In the genomic region with DNA sequence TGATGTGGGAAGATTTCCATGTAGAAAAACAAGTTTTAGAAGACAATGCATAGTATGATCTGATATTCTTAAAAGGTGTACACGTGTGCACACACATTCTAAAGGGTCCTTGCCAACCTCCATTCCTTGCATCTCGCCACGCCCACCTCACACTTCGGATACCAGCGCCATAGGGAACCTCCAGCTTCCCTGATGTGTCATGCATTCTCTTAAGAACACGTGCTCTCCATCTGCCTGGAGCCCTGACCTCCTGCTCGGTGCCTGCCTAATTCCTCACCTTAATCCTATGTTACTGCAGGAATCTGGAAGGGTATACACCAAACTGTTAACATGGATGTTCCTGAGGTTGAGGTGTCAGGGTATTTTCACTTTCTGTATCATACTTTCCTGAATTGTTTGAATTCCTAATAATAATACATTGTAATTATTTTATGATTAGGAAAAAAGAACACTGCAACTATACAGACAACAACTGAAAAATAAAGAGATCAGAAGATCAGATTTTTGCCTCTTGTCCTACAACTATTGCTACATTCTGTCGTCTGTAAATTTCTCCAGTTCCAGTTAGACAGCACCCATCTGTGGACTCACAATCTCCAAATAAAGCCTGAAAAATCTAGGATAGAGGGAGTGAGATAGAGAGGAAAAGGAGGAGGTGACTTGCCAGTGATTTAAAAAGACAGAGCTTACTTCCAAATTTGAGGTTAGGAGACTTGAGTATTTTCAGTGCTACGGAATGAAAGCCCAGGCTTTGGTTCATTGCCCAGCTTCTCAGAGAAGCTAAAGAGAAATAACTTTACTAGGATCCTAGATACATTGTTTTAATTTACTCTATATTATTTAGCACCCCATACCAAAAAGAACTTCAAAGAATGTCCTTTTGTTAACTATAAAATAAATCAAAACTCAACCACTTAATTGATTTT, we compare ENCODE assay signal across 1 cellular context.
TF ChIP-seq lines count a peak whose summit lies in the region.

No MANE protein-coding gene starts in this region.

TF ChIP-seq in HCT116, 20 proteins besides CTCF, POLR2A, EP300 and RAD21 (continued from another document):
- TF ChIP-seq, protein P1, sequence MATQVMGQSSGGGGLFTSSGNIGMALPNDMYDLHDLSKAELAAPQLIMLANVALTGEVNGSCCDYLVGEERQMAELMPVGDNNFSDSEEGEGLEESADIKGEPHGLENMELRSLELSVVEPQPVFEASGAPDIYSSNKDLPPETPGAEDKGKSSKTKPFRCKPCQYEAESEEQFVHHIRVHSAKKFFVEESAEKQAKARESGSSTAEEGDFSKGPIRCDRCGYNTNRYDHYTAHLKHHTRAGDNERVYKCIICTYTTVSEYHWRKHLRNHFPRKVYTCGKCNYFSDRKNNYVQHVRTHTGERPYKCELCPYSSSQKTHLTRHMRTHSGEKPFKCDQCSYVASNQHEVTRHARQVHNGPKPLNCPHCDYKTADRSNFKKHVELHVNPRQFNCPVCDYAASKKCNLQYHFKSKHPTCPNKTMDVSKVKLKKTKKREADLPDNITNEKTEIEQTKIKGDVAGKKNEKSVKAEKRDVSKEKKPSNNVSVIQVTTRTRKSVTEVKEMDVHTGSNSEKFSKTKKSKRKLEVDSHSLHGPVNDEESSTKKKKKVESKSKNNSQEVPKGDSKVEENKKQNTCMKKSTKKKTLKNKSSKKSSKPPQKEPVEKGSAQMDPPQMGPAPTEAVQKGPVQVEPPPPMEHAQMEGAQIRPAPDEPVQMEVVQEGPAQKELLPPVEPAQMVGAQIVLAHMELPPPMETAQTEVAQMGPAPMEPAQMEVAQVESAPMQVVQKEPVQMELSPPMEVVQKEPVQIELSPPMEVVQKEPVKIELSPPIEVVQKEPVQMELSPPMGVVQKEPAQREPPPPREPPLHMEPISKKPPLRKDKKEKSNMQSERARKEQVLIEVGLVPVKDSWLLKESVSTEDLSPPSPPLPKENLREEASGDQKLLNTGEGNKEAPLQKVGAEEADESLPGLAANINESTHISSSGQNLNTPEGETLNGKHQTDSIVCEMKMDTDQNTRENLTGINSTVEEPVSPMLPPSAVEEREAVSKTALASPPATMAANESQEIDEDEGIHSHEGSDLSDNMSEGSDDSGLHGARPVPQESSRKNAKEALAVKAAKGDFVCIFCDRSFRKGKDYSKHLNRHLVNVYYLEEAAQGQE (IDR thresholded peaks at IDR 0.05; ENCODE audit: low read depth), result no peak
- TF ChIP-seq YY1 (IDR thresholded peaks at IDR 0.05; ENCODE audit: extremely low read depth, insufficient replicate concordance, low read depth, low read length) (no peak), POLR2AphosphoS5 (IDR thresholded peaks at IDR 0.05; ENCODE audit: low read depth, low read length) (no peak)
TF ChIP-seq in HCT116: peak in this region for 1.
